16 cellular contexts compared by ENCODE assay signal in the genomic region with DNA sequence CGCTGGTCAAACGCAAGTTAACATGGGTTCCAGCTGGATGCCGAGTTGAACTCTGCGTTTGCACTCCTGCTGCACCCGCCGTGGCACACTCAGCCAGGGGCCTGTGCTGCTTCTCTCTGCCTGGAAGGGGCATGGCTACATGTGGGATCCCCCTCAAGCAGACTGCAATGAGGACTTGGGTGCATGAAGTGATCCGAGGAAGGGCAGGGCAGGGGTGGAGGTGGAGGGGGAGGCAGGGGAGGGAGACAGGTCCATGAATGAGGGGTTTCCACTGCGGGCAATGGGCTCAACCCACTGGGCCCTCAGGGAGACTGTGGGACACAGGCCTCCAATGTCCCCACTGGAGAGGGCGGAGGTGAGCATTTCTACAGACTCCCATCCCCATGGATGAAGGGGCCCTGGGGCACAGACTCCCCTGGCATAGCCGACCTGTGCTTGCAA.
DNase-seq lines count a peak whose midpoint lies in the region; ATAC-seq and TF ChIP-seq lines count a peak whose summit lies in the region.
"Had no signal": no experiment of that assay in that cellular context is flagged by ENCODE, and none has a peak within 500 bp of the region (broad histone marks: within the 10 kb centered on the region; RNA-seq: fewer than 3 reads in every experiment).

No MANE protein-coding gene starts in this region.

- no peak overlapping the region for H3K27ac ChIP-seq in CD4-positive, CD25-positive, alpha-beta regulatory T cell (ENCODE audit: insufficient read depth, low read length, poor library complexity, severe bottlenecking)
- H3K27ac ChIP-seq in CD4-positive, alpha-beta memory T cell (ENCODE audit: low read depth, low read length) = peak overlapping the region; percentile 47
- H3K27ac ChIP-seq in esophagus squamous epithelium (peak overlapping the region in 3 of 4 donors; percentile 67 to 90 (median 82)), brain microvascular endothelial cell (no peak overlapping the region)

- H3K27me3 Mint-ChIP-seq in CD4-positive, CD25-positive, alpha-beta regulatory T cell = no peaks in the 10 kb centered on the region
- no peaks in the 10 kb centered on the region for H3K27me3 Mint-ChIP-seq in CD4-positive, alpha-beta memory T cell
- H3K27me3 Mint-ChIP-seq: stimulated activated naive CD8-positive, alpha-beta T cell treated with anti-CD3 and anti-CD28 coated beads, Interleukin-15, amount 100 ng/mL, for 72 hours had no signal

- no peak for TF ChIP-seq POLR2A in esophagus squamous epithelium (IDR thresholded peaks at IDR 0.05)

- peaks cover 3% of the 10 kb centered on the region for H3K36me3 Mint-ChIP-seq in CD4-positive, CD25-positive, alpha-beta regulatory T cell
- H3K36me3 Mint-ChIP-seq in CD4-positive, alpha-beta memory T cell = no peaks in the 10 kb centered on the region

- H3K4me1 ChIP-seq in CD4-positive, CD25-positive, alpha-beta regulatory T cell (ENCODE audit: control insufficient read depth, insufficient read depth, low read length, poor library complexity, severe bottlenecking) = peaks cover 36% of the 10 kb centered on the region
- peaks cover 51% of the 10 kb centered on the region for H3K4me1 ChIP-seq in CD4-positive, alpha-beta memory T cell (ENCODE audit: insufficient read depth, low read length)
- peaks cover 18 to 47% (median 32%) of the 10 kb centered on the region in 3 donors for H3K4me1 ChIP-seq in esophagus squamous epithelium

- TF ChIP-seq CTCF in esophagus squamous epithelium (IDR thresholded peaks at IDR 0.05) (no peak), brain microvascular endothelial cell (IDR thresholded peaks at IDR 0.05; ENCODE audit: low read depth, low read length, missing control alignments) (no peak)

- WGBS in esophagus squamous epithelium, 2 donors = 87 to 90% methylated on average over 10 of the region's 10 CpGs

- peak overlapping the region in 2 of 4 donors; percentile 8 to 62 for H3K4me3 Mint-ChIP-seq in CD4-positive, CD25-positive, alpha-beta regulatory T cell
- H3K4me3 Mint-ChIP-seq in CD4-positive, alpha-beta memory T cell = peak overlapping the region in 2 of 8 donors; percentile 26 to 68

- H3K4me1 Mint-ChIP-seq in CD4-positive, CD25-positive, alpha-beta regulatory T cell = peaks cover 10 to 69% (median 24%) of the 10 kb centered on the region in 4 donors
- peaks cover 22 to 62% (median 47%) of the 10 kb centered on the region in 4 donors for H3K4me1 Mint-ChIP-seq in CD4-positive, alpha-beta memory T cell

- no peaks in the 10 kb centered on the region for H3K27me3 ChIP-seq in CD4-positive, CD25-positive, alpha-beta regulatory T cell (ENCODE audit: control insufficient read depth, insufficient read depth, low read length)
- H3K27me3 ChIP-seq in CD4-positive, alpha-beta memory T cell (ENCODE audit: insufficient read depth, low read length) = no peaks in the 10 kb centered on the region
- H3K27me3 ChIP-seq in esophagus squamous epithelium = no peaks in the 10 kb centered on the region
- no peaks in the 10 kb centered on the region for H3K27me3 ChIP-seq in brain microvascular endothelial cell (replicated peaks)
- H3K27me3 ChIP-seq: BLaER1, Peyer's patch had no signal

- ATAC-seq in CD4-positive, CD25-positive, alpha-beta regulatory T cell (ENCODE audit: low read depth in 2 of 2) = no peak
- ATAC-seq in sciatic nerve = no peak
- no peak for ATAC-seq in HG03520 (IDR thresholded peaks at IDR 0.05; ENCODE audit: unreplicated experiment)

- in situ Hi-C loops in brain microvascular endothelial cell (cut with HindIII; ENCODE audit: low pct_ligation_motif_present, low sequenced_read_pairs) = no loop called here

- H3K9me3 ChIP-seq in CD4-positive, CD25-positive, alpha-beta regulatory T cell (ENCODE audit: control insufficient read depth in 2 of 2, low read length in 2 of 2) = no peaks in the 10 kb centered on the region
- H3K9me3 ChIP-seq in CD4-positive, alpha-beta memory T cell (ENCODE audit: control insufficient read depth in 1 of 2, low read length in 2 of 2) = no peaks in the 10 kb centered on the region
- no peaks in the 10 kb centered on the region for H3K9me3 ChIP-seq in esophagus squamous epithelium
- H3K9me3 ChIP-seq: mucosa of descending colon, Peyer's patch had no signal

- POLR2A ChIA-PET in CD4-positive, alpha-beta memory T cell (lab: Charles Lee; ENCODE audit: partially characterized antibody) = interaction anchor here (1.1 to 3.4 kb wide), 5 partner anchors 10 to 141 kb away, joined by 4 to 20 read pairs (median 5); partner anchors contain the start of gene MEF2A

- no peak for DNase-seq in CD4-positive, CD25-positive, alpha-beta regulatory T cell
- DNase-seq in CD4-positive, alpha-beta memory T cell = no peak
- DNase-seq in esophagus squamous epithelium (lab: John Stamatoyannopoulos, UW) = no peak
- peak; percentile 47 for DNase-seq in sciatic nerve (ENCODE audit: low spot score)
- DNase-seq in brain microvascular endothelial cell = no peak
- DNase-seq in NCI-H526 treated with DMSO at 0.1 percent for 48 hours (lab: John Stamatoyannopoulos, UW) = no peak
- DNase-seq: activated CD4-positive, alpha-beta T cell treated with anti-CD3 and anti-CD28 coated beads for 1 hour; DMS53; NCI-H82; stimulated activated naive CD8-positive, alpha-beta T cell treated with anti-CD3 and anti-CD28 coated beads, Interleukin-15, amount 100 ng/mL, for 72 hours; SW 1271 had no signal

- intact Hi-C loops in CD4-positive, alpha-beta memory T cell (cut with micrococcal nuclease) = no loop called here
- intact Hi-C loops in esophagus squamous epithelium (cut with DNase I) = no loop called here
- intact Hi-C loops in sciatic nerve (cut with DNase I) = no loop called here

- peak overlapping the region; percentile 65 to 95 (median 91) for H3K27ac Mint-ChIP-seq in CD4-positive, CD25-positive, alpha-beta regulatory T cell
- H3K27ac Mint-ChIP-seq in CD4-positive, alpha-beta memory T cell = peak overlapping the region; percentile 46 to 97 (median 88)

- H3K9me3 Mint-ChIP-seq in CD4-positive, CD25-positive, alpha-beta regulatory T cell = peaks cover 0 to 5% (median 0%) of the 10 kb centered on the region in 7 donors
- peaks cover 0 to 6% (median 2%) of the 10 kb centered on the region in 8 donors for H3K9me3 Mint-ChIP-seq in CD4-positive, alpha-beta memory T cell

- CTCF ChIA-PET in CD4-positive, alpha-beta memory T cell (lab: Charles Lee; ENCODE audit: partially characterized antibody) = no interaction called here

- H3K4me3 ChIP-seq in CD4-positive, CD25-positive, alpha-beta regulatory T cell (ENCODE audit: low read depth, low read length) = no peak overlapping the region
- no peak overlapping the region for H3K4me3 ChIP-seq in CD4-positive, alpha-beta memory T cell (ENCODE audit: low read length in 2 of 2)
- H3K4me3 ChIP-seq in esophagus squamous epithelium = no peak overlapping the region
- H3K4me3 ChIP-seq in brain microvascular endothelial cell (ENCODE audit: low read depth, low read length) = no peak overlapping the region
- H3K4me3 ChIP-seq: BLaER1, coronary artery, mucosa of descending colon, Peyer's patch had no signal

- H3K36me3 ChIP-seq in CD4-positive, CD25-positive, alpha-beta regulatory T cell (ENCODE audit: control insufficient read depth, insufficient read depth, low read length) = no peaks in the 10 kb centered on the region
- no peaks in the 10 kb centered on the region for H3K36me3 ChIP-seq in CD4-positive, alpha-beta memory T cell (ENCODE audit: insufficient read depth, low read length)
- H3K36me3 ChIP-seq in esophagus squamous epithelium (no peaks in the 10 kb centered on the region), brain microvascular endothelial cell (replicated peaks) (no peaks in the 10 kb centered on the region)
- H3K36me3 ChIP-seq: BLaER1, Peyer's patch had no signal

Comparison
In these comparisons a context has a peak if more than half of its experiments do, and no peak if none do; other contexts are left out.
1. H3K27ac ChIP-seq: peak in CD4-positive, alpha-beta memory T cell (single experiment) and esophagus squamous epithelium (3 of 4); none in CD4-positive, CD25-positive, alpha-beta regulatory T cell (single experiment) and brain microvascular endothelial cell (single experiment).